Comparison of ENCODE assay signal across 17 cellular contexts in the genomic region with DNA sequence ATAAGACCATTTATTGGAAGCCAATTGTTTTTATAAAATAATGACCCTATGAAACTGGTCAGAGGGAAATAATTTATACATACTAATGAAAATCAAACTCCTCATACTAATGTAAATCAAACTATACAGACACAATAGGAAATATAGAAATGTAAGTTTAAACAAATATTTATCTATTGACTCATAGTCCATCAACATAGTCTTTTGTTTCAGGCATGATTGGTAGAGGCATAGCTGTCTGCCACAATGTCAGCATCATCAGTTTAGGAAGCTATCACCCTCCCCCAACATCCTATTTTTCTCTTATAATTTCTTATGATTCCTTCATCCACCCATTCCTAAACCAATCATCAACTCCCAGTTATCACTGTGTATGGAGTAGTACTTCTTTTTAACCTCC.
DNase-seq lines count a peak whose midpoint lies in the region; ATAC-seq, FAIRE-seq and TF ChIP-seq lines count a peak whose summit lies in the region.
"Had no signal": no experiment of that assay in that cellular context is flagged by ENCODE, and none has a peak within 500 bp of the region (broad histone marks: within the 10 kb centered on the region; RNA-seq: fewer than 3 reads in every experiment).

No MANE protein-coding gene starts in this region.

- H4K8ac ChIP-seq in IMR-90 (ENCODE audit: low read depth in 2 of 2, low read length in 2 of 2), result peak overlapping the region in 1 of 2 experiments; percentile 12; a peak in 1 of 4 replicates

- dilution Hi-C loops in IMR-90 (cut with HindIII; ENCODE audit: low sequenced_read_pairs, unreplicated experiment), result no loop called here

- H4K91ac ChIP-seq in IMR-90 (ENCODE audit: insufficient read depth, low read depth, low read length), result no peak overlapping the region

- no peak overlapping the region for H3K18ac ChIP-seq in IMR-90 (ENCODE audit: low read depth, low read length)

- no peak overlapping the region for H2BK120ac ChIP-seq in IMR-90 (ENCODE audit: low read depth, low read length)

- no peak for FAIRE-seq in bronchial epithelial cell (lab: Jason Lieb, UNC)

- TF ChIP-seq CTCF in IMR-90 (conservative IDR thresholded peaks at IDR 0.05; ENCODE audit: low read depth, low read length) (no peak), bronchial epithelial cell (IDR thresholded peaks at IDR 0.05; ENCODE audit: insufficient read depth, low read length, severe bottlenecking) (no peak), osteoblast (IDR thresholded peaks at IDR 0.05; ENCODE audit: extremely low read depth, low read depth, low read length) (no peak), WERI-Rb-1 (IDR thresholded peaks at IDR 0.05; ENCODE audit: low read depth, low read length) (no peak), GM10266 (IDR thresholded peaks at IDR 0.05; ENCODE audit: control insufficient read depth, insufficient read depth, low read depth, missing control alignments) (no peak)

- POLR2A ChIA-PET in IMR-90 (lab: Charles Lee; ENCODE audit: unreplicated experiment), result interaction anchor here (0.6 to 1.0 kb wide), 2 partner anchors 47 to 49 kb away, joined by 3 to 5 read pairs; no protein-coding TSS in a partner anchor

- H3K4me3 ChIP-seq in IMR-90 (ENCODE audit: insufficient read depth, low read depth, low read length) (no peak overlapping the region), bronchial epithelial cell (ENCODE audit: low read depth, low read length) (no peak overlapping the region), osteoblast (ENCODE audit: insufficient read depth, low read length) (no peak overlapping the region), WERI-Rb-1 (ENCODE audit: low read depth, low read length) (no peak overlapping the region)
- H3K4me3 ChIP-seq: BLaER1 had no signal

- H3K9me1 ChIP-seq in IMR-90 (ENCODE audit: insufficient read depth, low read length), result peaks cover 16% of the 10 kb centered on the region

- ATAC-seq in IMR-90 (ENCODE audit: low read depth), result no peak
- ATAC-seq: HCT116 had no signal

- H3K23ac ChIP-seq in IMR-90 (ENCODE audit: low read depth, low read length), result no peak overlapping the region

- no peak overlapping the region for H3K14ac ChIP-seq in IMR-90 (replicated peaks; ENCODE audit: low read depth, low read length)

- no peak overlapping the region for H3K27ac ChIP-seq in IMR-90 (ENCODE audit: insufficient read depth, low read length)
- no peak overlapping the region for H3K27ac ChIP-seq in osteoblast (ENCODE audit: low read depth, low read length)
- H3K27ac ChIP-seq in WERI-Rb-1, result no peak overlapping the region
- H3K27ac ChIP-seq: BLaER1, HL-60 had no signal

- H3K4ac ChIP-seq in IMR-90 (ENCODE audit: low read depth, low read length), result peak overlapping the region; percentile 37; the same call in 1 of the 2 replicates

- TF ChIP-seq POLR2A in IMR-90 (IDR thresholded peaks at IDR 0.05; ENCODE audit: low read depth, low read length), result no peak

- no peak overlapping the region for H3K56ac ChIP-seq in IMR-90 (ENCODE audit: extremely low read depth, insufficient read depth, low read length)

- TF ChIP-seq RAD21 in IMR-90 (IDR thresholded peaks at IDR 0.05; ENCODE audit: low read length), result no peak

- no peak overlapping the region for H2BK5ac ChIP-seq in IMR-90 (ENCODE audit: low read depth, low read length, poor library complexity, severe bottlenecking)

- H3K9ac ChIP-seq in IMR-90 (ENCODE audit: low read depth, low read length), result no peak overlapping the region
- H3K9ac ChIP-seq: BLaER1 had no signal

- no TSS peak for BruUV-seq in IMR-90 (replicated peaks; lab: Mats Ljungman, UMichigan)

- H4K20me1 ChIP-seq in IMR-90 (ENCODE audit: insufficient read depth, low read length) (no peaks in the 10 kb centered on the region), osteoblast (ENCODE audit: insufficient read depth, low read length) (no peaks in the 10 kb centered on the region)
- H4K20me1 ChIP-seq: BLaER1 had no signal

- H3K9me3 ChIP-seq in IMR-90 (ENCODE audit: control insufficient read depth, insufficient read depth, low read length) (peaks cover 2% of the 10 kb centered on the region; the same call in 1 of the 2 replicates), osteoblast (ENCODE audit: low read depth, low read length) (no peaks in the 10 kb centered on the region), WERI-Rb-1 (ENCODE audit: severe bottlenecking) (no peaks in the 10 kb centered on the region)

- no peak overlapping the region for H4K5ac ChIP-seq in IMR-90 (ENCODE audit: low read depth, low read length)

- peaks cover 0 to 5% of the 10 kb centered on the region in 2 experiments; a peak in 2 of 4 replicates for H3K79me1 ChIP-seq in IMR-90 (ENCODE audit: low read depth in 1 of 2, low read length in 2 of 2)

- no peak overlapping the region for H2AK5ac ChIP-seq in IMR-90 (ENCODE audit: low read depth, low read length)

- H2AFZ ChIP-seq in IMR-90 (replicated peaks; ENCODE audit: low read length, poor library complexity), result no peak overlapping the region
- H2AFZ ChIP-seq in osteoblast (ENCODE audit: low read length), result no peak overlapping the region

- H2BK15ac ChIP-seq in IMR-90 (ENCODE audit: low read depth, low read length), result peak overlapping the region; percentile 9; the same call in 1 of the 3 replicates

- CTCF ChIA-PET in IMR-90 (lab: Yijun Ruan, JAX), result interaction anchor here (1.4 kb wide), 1 partner anchor 9 kb away, joined by 3 read pairs; no protein-coding TSS in a partner anchor

- no peaks in the 10 kb centered on the region for H3K36me3 ChIP-seq in IMR-90 (ENCODE audit: control insufficient read depth, insufficient read depth, low read length)
- no peaks in the 10 kb centered on the region for H3K36me3 ChIP-seq in bronchial epithelial cell (ENCODE audit: control insufficient read depth, insufficient read depth, low read length)
- H3K36me3 ChIP-seq in osteoblast (ENCODE audit: insufficient read depth, low read length), result no peaks in the 10 kb centered on the region
- H3K36me3 ChIP-seq in WERI-Rb-1, result no peaks in the 10 kb centered on the region
- H3K36me3 ChIP-seq: BLaER1 had no signal

- H3K4me1 ChIP-seq in IMR-90 (ENCODE audit: control insufficient read depth, insufficient read depth, low read length) (peaks cover 21% of the 10 kb centered on the region), osteoblast (ENCODE audit: insufficient read depth, low read length) (peaks cover 22% of the 10 kb centered on the region)

- in situ Hi-C loops in IMR-90 (cut with MboI; ENCODE audit: low sequenced_read_pairs), result no loop called here

- no peaks in the 10 kb centered on the region for H3K27me3 ChIP-seq in IMR-90 (ENCODE audit: control insufficient read depth, insufficient read depth, low read length)
- no peaks in the 10 kb centered on the region for H3K27me3 ChIP-seq in bronchial epithelial cell (ENCODE audit: control insufficient read depth, insufficient read depth, low read length)
- no peaks in the 10 kb centered on the region for H3K27me3 ChIP-seq in osteoblast (ENCODE audit: insufficient read depth, low read length)
- H3K27me3 ChIP-seq in WERI-Rb-1 (ENCODE audit: insufficient read depth, low read depth, severe bottlenecking), result no peaks in the 10 kb centered on the region
- H3K27me3 ChIP-seq: BLaER1 had no signal

- no peaks in the 10 kb centered on the region for H3K79me2 ChIP-seq in osteoblast (ENCODE audit: insufficient read depth, low read length)

- peak; percentile 21 for DNase-seq in EH (ENCODE audit: low read depth)
- DNase-seq in IMR-90, result no peak
- DNase-seq in bronchial epithelial cell (ENCODE audit: low read depth), result peak; percentile 60
- DNase-seq in osteoblast (ENCODE audit: insufficient read length, low spot score, missing footprints), result peak; percentile 36
- DNase-seq in activated CD4-positive, alpha-beta T cell treated with anti-CD3 and anti-CD28 coated beads for 1 hour, result no peak
- no peak for DNase-seq in WERI-Rb-1
- DNase-seq in GM10266 (ENCODE audit: extremely low spot score), result no peak
- DNase-seq: 8988T, AML-193, DMS 273 treated with DMSO at 0.1 percent for 48 hours, DMS79, EL, GDM1, KBM-7 had no signal

- H3K4me2 ChIP-seq in IMR-90 (ENCODE audit: low read depth, low read length), result no peak overlapping the region
- H3K4me2 ChIP-seq in osteoblast (ENCODE audit: insufficient read depth, low read length), result no peak overlapping the region
- H3K4me2 ChIP-seq: BLaER1 had no signal

- no peak overlapping the region for H2AK9ac ChIP-seq in IMR-90 (replicated peaks; ENCODE audit: low read depth, low read length, poor library complexity)

- intact Hi-C loops in IMR-90 (cut with micrococcal nuclease), result no loop called here

- peak overlapping the region; percentile 67; the same call in 1 of the 2 replicates for H2BK20ac ChIP-seq in IMR-90 (ENCODE audit: low read depth, low read length)

TF ChIP-seq in IMR-90, 13 proteins besides CTCF, POLR2A, EP300 and RAD21 (continues in another document):
- TF ChIP-seq RFX5 (IDR thresholded peaks at IDR 0.05; ENCODE audit: low read depth, low read length) (no peak), MXI1 (IDR thresholded peaks at IDR 0.05; ENCODE audit: borderline replicate concordance, low read depth, low read length) (no peak), BHLHE40 (IDR thresholded peaks at IDR 0.05; ENCODE audit: low read depth, low read length) (no peak), SMC3 (IDR thresholded peaks at IDR 0.05; ENCODE audit: low read depth, low read length) (no peak), CEBPB (IDR thresholded peaks at IDR 0.05; ENCODE audit: low read depth, low read length) (no peak), CHD1 (IDR thresholded peaks at IDR 0.05; ENCODE audit: low read depth, low read length) (no peak), RCOR1 (IDR thresholded peaks at IDR 0.05; ENCODE audit: insufficient replicate concordance, low read length) (no peak), MAFK (IDR thresholded peaks at IDR 0.05; ENCODE audit: low read depth, low read length) (no peak), FOS (IDR thresholded peaks at IDR 0.05; ENCODE audit: low read depth, low read length) (no peak)
- TF ChIP-seq, protein P1, sequence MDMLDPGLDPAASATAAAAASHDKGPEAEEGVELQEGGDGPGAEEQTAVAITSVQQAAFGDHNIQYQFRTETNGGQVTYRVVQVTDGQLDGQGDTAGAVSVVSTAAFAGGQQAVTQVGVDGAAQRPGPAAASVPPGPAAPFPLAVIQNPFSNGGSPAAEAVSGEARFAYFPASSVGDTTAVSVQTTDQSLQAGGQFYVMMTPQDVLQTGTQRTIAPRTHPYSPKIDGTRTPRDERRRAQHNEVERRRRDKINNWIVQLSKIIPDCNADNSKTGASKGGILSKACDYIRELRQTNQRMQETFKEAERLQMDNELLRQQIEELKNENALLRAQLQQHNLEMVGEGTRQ (IDR thresholded peaks at IDR 0.05; ENCODE audit: low read depth, low read length), result no peak
- TF ChIP-seq, protein P2, sequence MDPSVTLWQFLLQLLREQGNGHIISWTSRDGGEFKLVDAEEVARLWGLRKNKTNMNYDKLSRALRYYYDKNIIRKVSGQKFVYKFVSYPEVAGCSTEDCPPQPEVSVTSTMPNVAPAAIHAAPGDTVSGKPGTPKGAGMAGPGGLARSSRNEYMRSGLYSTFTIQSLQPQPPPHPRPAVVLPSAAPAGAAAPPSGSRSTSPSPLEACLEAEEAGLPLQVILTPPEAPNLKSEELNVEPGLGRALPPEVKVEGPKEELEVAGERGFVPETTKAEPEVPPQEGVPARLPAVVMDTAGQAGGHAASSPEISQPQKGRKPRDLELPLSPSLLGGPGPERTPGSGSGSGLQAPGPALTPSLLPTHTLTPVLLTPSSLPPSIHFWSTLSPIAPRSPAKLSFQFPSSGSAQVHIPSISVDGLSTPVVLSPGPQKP (IDR thresholded peaks at IDR 0.05; ENCODE audit: borderline replicate concordance, low read depth, low read length), result no peak

Comparison
In these comparisons a context has a peak if more than half of its experiments do, and no peak if none do; other contexts are left out.
1. DNase-seq: peak in EH (single experiment), bronchial epithelial cell (single experiment) and osteoblast (single experiment); none in IMR-90 (single experiment), activated CD4-positive, alpha-beta T cell treated with anti-CD3 and anti-CD28 coated beads for 1 hour (single experiment), WERI-Rb-1 (single experiment) and GM10266 (single experiment).